In genomic region chr1:52552236-52552504, GRCh38 we compare ENCODE assay signal across 8 cellular contexts. TPM values are rescaled to one million over a fixed set of nuclear protein-coding genes. Genes with fewer than 3 reads are reported as not detected.
DNase-seq lines count a peak whose midpoint lies in the region; ATAC-seq and TF ChIP-seq lines count a peak whose summit lies in the region.

No MANE protein-coding gene starts in this region.

- DNase-seq in AG20443 (ENCODE audit: low spot score) (peak; percentile 38), LNCaP clone FGC (ENCODE audit: low read depth) (no peak), T-cell (peak; percentile 35 to 88 (median 82))
- DNase-seq in stimulated activated CD4-positive, alpha-beta T cell treated with anti-CD3 and anti-CD28 coated beads, Interleukin-12 subunit alpha, Interleukin-12 subunit beta, amount 100 ng/mL, for 4 hours = peak; percentile 44

- peak; percentile 20 for ATAC-seq in GM19372 (IDR thresholded peaks at IDR 0.05; ENCODE audit: low read depth, unreplicated experiment)
- ATAC-seq in T-cell (replicated peaks in 1 of 4) = peak; percentile 31 to 62 (median 42)
- no peak for ATAC-seq in HG03135 (IDR thresholded peaks at IDR 0.05; ENCODE audit: unreplicated experiment)

- H3K4me3 ChIP-seq in LNCaP clone FGC (ENCODE audit: low read depth, low read length) = peak overlapping the region; percentile 88
- H3K4me3 ChIP-seq in iPS-18c (ENCODE audit: insufficient read depth, low read depth, low read length) = peak overlapping the region; percentile 94

- H3K9me3 ChIP-seq in iPS-18c (ENCODE audit: control insufficient read depth, insufficient read depth, low read length) = no peaks in the 10 kb centered on the region

- CTCF ChIA-PET in T-cell (lab: Charles Lee) = interaction anchor here in 1 of 2 donors (0.7 kb wide), 1 partner anchor 28 kb away, joined by 9 read pairs; no protein-coding TSS in a partner anchor

- H3K36me3 Mint-ChIP-seq in T-cell = no peaks in the 10 kb centered on the region

- peaks cover 49 to 52% (median 50%) of the 10 kb centered on the region in 3 donors for H3K4me1 Mint-ChIP-seq in T-cell

- H3K4me3 Mint-ChIP-seq in T-cell = no peak overlapping the region

- H3K27ac ChIP-seq in angular gyrus (ENCODE audit: low read depth, low read length) = peak overlapping the region; percentile 82

- H3K9me3 Mint-ChIP-seq in T-cell = no peaks in the 10 kb centered on the region

- POLR2A ChIA-PET in T-cell (lab: Charles Lee) = no interaction called here

- H3K27me3 Mint-ChIP-seq in T-cell = no peaks in the 10 kb centered on the region

- H3K27ac Mint-ChIP-seq in T-cell = no peak overlapping the region

- TF ChIP-seq CTCF in LNCaP clone FGC (IDR thresholded peaks at IDR 0.05; ENCODE audit: control insufficient read depth, extremely low read depth, insufficient read depth) = no peak

RNA-seq across cellular contexts. Expression of gene TUT4, which starts 0.7 kb away (rescaled TPM):
- total RNA-seq in T-cell = 100 to 1,000 TPM; 109 to 143 (median 129) TPM

RNA-seq across cellular contexts. Expression of gene GPX7, which starts 50.0 kb away (rescaled TPM):
- total RNA-seq in T-cell = 10 to 100 TPM; 13.4 to 28.1 (median 22.9) TPM
